ENCODE assay signal across 28 cellular contexts in genomic region chr5:116401546-116401945, GRCh38.
"Had no signal": no experiment of that assay in that cellular context is flagged by ENCODE, and none has a peak within 500 bp of the region (broad histone marks: within the 10 kb centered on the region; RNA-seq: fewer than 3 reads in every experiment).

No MANE protein-coding gene starts in this region.

- H3K4me3 ChIP-seq: esophagus squamous epithelium, gastroesophageal sphincter had no signal

- DNase-seq: activated B cell treated with CpG ODN at 0.5 μM for 24 hours; activated CD4-positive, alpha-beta T cell treated with anti-CD3 and anti-CD28 coated beads for 48 hours; activated CD4-positive, alpha-beta T cell treated with anti-CD3 and anti-CD28 coated beads, Interleukin-2, amount 50 U/mL, for 1 hour; activated CD4-positive, alpha-beta T cell treated with anti-CD3 and anti-CD28 coated beads, Interleukin-2, amount 50 U/mL, for 48 hours; activated CD8-positive, alpha-beta memory T cell treated with anti-CD3 and anti-CD28 coated beads for 24 hours; activated CD8-positive, alpha-beta T cell treated with anti-CD3 and anti-CD28 coated beads for 36 hours; activated effector memory CD4-positive, alpha-beta T cell treated with Interleukin-2 at 50 U/mL for 16 hours; activated gamma-delta T cell treated with Interleukin-2 at 50 U/mL for 16 hours; activated naive CD4-positive, alpha-beta T cell treated with anti-CD3 and anti-CD28 coated beads, Interleukin-2, amount 50 U/mL, for 16 hours; activated naive CD4-positive, alpha-beta T cell treated with Interleukin-2 at 50 U/mL for 16 hours; activated T-cell treated with anti-CD3 and anti-CD28 coated beads, Interleukin-2, amount 50 U/mL, for 4 hours; amniotic stem cell; brain microvascular endothelial cell; cortex of kidney; effector CD8-positive, alpha-beta T cell; esophagus squamous epithelium; foreskin melanocyte; head of caudate nucleus; T-helper 1 cell; T-helper 17 cell; T1000; WERI-Rb-1 had no signal

- H3K27me3 Mint-ChIP-seq: activated B cell treated with CpG ODN at 0.5 μM for 24 hours; activated CD8-positive, alpha-beta T cell treated with anti-CD3 and anti-CD28 coated beads for 36 hours; activated naive CD8-positive, alpha-beta T cell; activated T-helper 17 cell treated with anti-CD3 and anti-CD28 coated beads, Interleukin-2, amount 50 U/mL, for 72 hours; T-helper 17 cell had no signal

- H3K27me3 ChIP-seq: brain microvascular endothelial cell, esophagus squamous epithelium, gastroesophageal sphincter had no signal

- H3K4me1 Mint-ChIP-seq: activated B cell treated with CpG ODN at 0.5 μM for 24 hours; activated T-helper 17 cell treated with anti-CD3 and anti-CD28 coated beads, Interleukin-2, amount 50 U/mL, for 72 hours; T-helper 17 cell had no signal

- H3K36me3 ChIP-seq: brain microvascular endothelial cell, esophagus squamous epithelium, gastroesophageal sphincter, WERI-Rb-1 had no signal

- H3K27ac Mint-ChIP-seq: activated B cell treated with CpG ODN at 0.5 μM for 24 hours; activated CD8-positive, alpha-beta T cell treated with anti-CD3 and anti-CD28 coated beads for 36 hours; activated naive CD8-positive, alpha-beta T cell; activated T-helper 17 cell treated with anti-CD3 and anti-CD28 coated beads, Interleukin-2, amount 50 U/mL, for 72 hours; T-helper 17 cell; T-helper 2 cell treated with Interferon-gamma antibody and Interleukin-4, amounts not matched to agents 5 μg/mL and 100 μg/mL, for 36 hours had no signal

- ATAC-seq: activated CD4-positive, CD25-positive, alpha-beta regulatory T cell treated with anti-CD3 and anti-CD28 coated beads, Interleukin-2, amount 50 U/mL, for 24 hours; activated CD8-positive, alpha-beta T cell treated with anti-CD3 and anti-CD28 coated beads for 36 hours; activated T-cell treated with anti-CD3 and anti-CD28 coated beads, Interleukin-2, amount 50 U/mL, for 4 hours; activated T-helper 17 cell treated with anti-CD3 and anti-CD28 coated beads, Interleukin-2, amount 50 U/mL, for 72 hours; gastroesophageal sphincter; T-helper 17 cell had no signal

- H3K9me3 ChIP-seq: esophagus squamous epithelium, gastroesophageal sphincter had no signal

- H3K4me3 Mint-ChIP-seq: activated B cell treated with CpG ODN at 0.5 μM for 24 hours; activated CD8-positive, alpha-beta T cell treated with anti-CD3 and anti-CD28 coated beads for 36 hours; activated naive CD8-positive, alpha-beta T cell; activated T-cell treated with anti-CD3 and anti-CD28 coated beads, Interleukin-2, amount 50 U/mL, for 4 hours; activated T-helper 17 cell treated with anti-CD3 and anti-CD28 coated beads, Interleukin-2, amount 50 U/mL, for 72 hours; T-helper 17 cell; T-helper 2 cell treated with Interferon-gamma antibody and Interleukin-4, amounts not matched to agents 5 μg/mL and 100 μg/mL, for 36 hours had no signal

- H3K27ac ChIP-seq: brain microvascular endothelial cell, epithelial cell of prostate, esophagus squamous epithelium, gastroesophageal sphincter, WERI-Rb-1 had no signal

- H3K9me3 Mint-ChIP-seq: activated B cell treated with CpG ODN at 0.5 μM for 24 hours; activated CD8-positive, alpha-beta T cell treated with anti-CD3 and anti-CD28 coated beads for 36 hours; activated T-cell treated with anti-CD3 and anti-CD28 coated beads, Interleukin-2, amount 50 U/mL, for 4 hours; activated T-helper 17 cell treated with anti-CD3 and anti-CD28 coated beads, Interleukin-2, amount 50 U/mL, for 72 hours; T-helper 2 cell treated with Interferon-gamma antibody and Interleukin-4, amounts not matched to agents 5 μg/mL and 100 μg/mL, for 36 hours had no signal
